Comparison of ENCODE assay signal across 1 cellular context in genomic region chr3:112653881-112654300, GRCh38.
TF ChIP-seq lines count a peak whose summit lies in the region.

No MANE protein-coding gene starts in this region.

TF ChIP-seq in HCT116, 20 proteins besides CTCF, POLR2A, EP300 and RAD21 (continued from another document):
- TF ChIP-seq REST (IDR thresholded peaks at IDR 0.05; ENCODE audit: low read depth) (no peak), MAX (IDR thresholded peaks at IDR 0.05) (no peak), FOSL1 (IDR thresholded peaks at IDR 0.05; ENCODE audit: low read depth) (no peak), TCF7L2 (IDR thresholded peaks at IDR 0.05; ENCODE audit: borderline replicate concordance, extremely low read depth, insufficient read depth, insufficient read length) (no peak), EGR1 (IDR thresholded peaks at IDR 0.05; ENCODE audit: low read depth) (no peak), ZFX (IDR thresholded peaks at IDR 0.05) (no peak), ZNF274 (IDR thresholded peaks at IDR 0.05; ENCODE audit: low read depth, low read length) (no peak), SP1 (IDR thresholded peaks at IDR 0.05; ENCODE audit: low read depth) (no peak)
TF ChIP-seq in HCT116: peak in this region for 0.
